Comparison of ENCODE assay signal across 1 cellular context in genomic region chr9:133333566-133333965, GRCh38.
TF ChIP-seq lines count a peak whose summit lies in the region.

No MANE protein-coding gene starts in this region.

TF ChIP-seq in K562, 482 proteins besides CTCF, POLR2A, EP300 and RAD21:
- TF ChIP-seq ZNF57 (CRISPR knock-in tag; IDR thresholded peaks at IDR 0.05) (no peak), POLR2G (IDR thresholded peaks at IDR 0.05; ENCODE audit: low read depth, low read length) (peak; percentile 43), KLF10 (CRISPR knock-in tag; IDR thresholded peaks at IDR 0.05) (no peak), KDM1A (IDR thresholded peaks at IDR 0.05) (peak in 1 of 2 experiments; percentile 45; a peak in 1 of 4 replicates), RBFOX2 (IDR thresholded peaks at IDR 0.05; ENCODE audit: low read depth, low read length) (peak; percentile 60)
